1 cellular context compared by ENCODE assay signal in the genomic region with DNA sequence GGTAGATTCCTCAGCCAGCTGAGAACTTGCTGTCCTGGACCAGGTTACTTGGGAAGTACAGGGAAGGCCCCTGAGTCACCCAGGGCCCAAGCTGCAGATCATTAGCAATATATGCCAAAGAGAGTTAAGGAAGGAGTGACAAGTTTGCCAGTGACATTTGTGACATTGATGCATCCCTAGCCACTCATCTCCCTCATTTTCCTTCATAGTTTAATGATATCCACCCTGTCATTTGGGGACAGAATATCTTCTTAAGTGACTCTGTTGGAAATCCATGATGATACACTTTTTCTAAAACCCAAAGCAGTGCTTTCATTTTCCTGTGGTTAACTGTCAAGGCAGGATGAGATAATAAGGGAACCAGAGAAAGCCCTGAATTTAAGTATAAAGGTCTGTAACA.
TF ChIP-seq lines count a peak whose summit lies in the region.

No MANE protein-coding gene starts in this region.

TF ChIP-seq in H1, 55 proteins besides CTCF, POLR2A, EP300 and RAD21:
- TF ChIP-seq JUND (IDR thresholded peaks at IDR 0.05; ENCODE audit: low read length) (no peak), CHD2 (IDR thresholded peaks at IDR 0.05; ENCODE audit: low read length) (no peak), TCF12 (IDR thresholded peaks at IDR 0.05; ENCODE audit: low read depth, low read length) (no peak), SRF (IDR thresholded peaks at IDR 0.05; ENCODE audit: low read depth, low read length) (no peak), SUZ12 (IDR thresholded peaks at IDR 0.05; ENCODE audit: low read length) (no peak), CEBPB (IDR thresholded peaks at IDR 0.05; ENCODE audit: low read depth, low read length) (no peak), E2F6 (IDR thresholded peaks at IDR 0.05) (no peak), NANOG (IDR thresholded peaks at IDR 0.05; ENCODE audit: insufficient read depth, low read depth, low read length, poor library complexity, severe bottlenecking) (no peak), SIX5 (IDR thresholded peaks at IDR 0.05; ENCODE audit: low read depth, low read length) (no peak), BRCA1 (IDR thresholded peaks at IDR 0.05; ENCODE audit: low read depth, low read length) (no peak), SP4 (IDR thresholded peaks at IDR 0.05; ENCODE audit: low read length) (no peak), ASH2L (IDR thresholded peaks at IDR 0.05; ENCODE audit: low read length) (no peak), TAF7 (optimal IDR thresholded peaks at IDR 0.05; ENCODE audit: borderline replicate concordance, low read depth, low read length) (no peak), RNF2 (IDR thresholded peaks at IDR 0.05; ENCODE audit: borderline replicate concordance, low read depth, low read length, missing control alignments, poor library complexity, severe bottlenecking) (no peak), KDM1A (IDR thresholded peaks at IDR 0.05; ENCODE audit: borderline replicate concordance, low read length) (no peak), CBX8 (IDR thresholded peaks at IDR 0.05; ENCODE audit: borderline replicate concordance, low read depth, low read length) (no peak), JUN (IDR thresholded peaks at IDR 0.05; ENCODE audit: low read depth, low read length) (no peak), ATF3 (IDR thresholded peaks at IDR 0.05; ENCODE audit: insufficient read depth, low read depth, low read length) (no peak)
